Comparison of ENCODE assay signal across 8 cellular contexts in genomic region chr7:148884049-148884298, GRCh38. TPM values are rescaled to one million over a fixed set of nuclear protein-coding genes. Genes with fewer than 3 reads are reported as not detected.
DNase-seq lines count a peak whose midpoint lies in the region; ATAC-seq and TF ChIP-seq lines count a peak whose summit lies in the region.

EZH2 (minus strand) TSS chr7:148884291; CDS start chr7:148847298, 36,993 bp downstream.

- H3K9me3 ChIP-seq in DOHH2 (ENCODE audit: control insufficient read depth, insufficient read depth, low read length) (no peaks in the 10 kb centered on the region), RWPE2 (ENCODE audit: severe bottlenecking) (no peaks in the 10 kb centered on the region), prostate gland (no peaks in the 10 kb centered on the region)

- H3K36me3 ChIP-seq in DOHH2 (ENCODE audit: control insufficient read depth, low read length), result peaks cover 38% of the 10 kb centered on the region
- no peaks in the 10 kb centered on the region for H3K36me3 ChIP-seq in H7 (replicated peaks; ENCODE audit: control insufficient read depth, insufficient read depth, low read length)
- H3K36me3 ChIP-seq in RWPE2 (ENCODE audit: low read depth), result peaks cover 6% of the 10 kb centered on the region; the same call in 1 of the 2 replicates
- H3K36me3 ChIP-seq in prostate gland, result no peaks in the 10 kb centered on the region

- H3F3A ChIP-seq in DOHH2 (ENCODE audit: control insufficient read depth, insufficient read depth), result peaks cover 13% of the 10 kb centered on the region

- H3K9me2 ChIP-seq in DOHH2 (replicated peaks; ENCODE audit: control insufficient read depth, low read length), result no peaks in the 10 kb centered on the region

- TF ChIP-seq POLR2A in prostate gland (IDR thresholded peaks at IDR 0.05), result no peak

- intact Hi-C loops in prostate gland (cut with DNase I), result loop anchor here (2.0 to 10.0 kb wide), 5 partner anchors 57 to 241 kb away; partner anchors contain the start of genes CUL1, ZNF425 and ZNF786

- H3K27me3 ChIP-seq in DOHH2 (ENCODE audit: control insufficient read depth, low read length) (no peaks in the 10 kb centered on the region), H7 (ENCODE audit: control insufficient read depth, insufficient read depth, low read length) (no peaks in the 10 kb centered on the region), RWPE2 (ENCODE audit: insufficient read depth, poor library complexity, severe bottlenecking) (no peaks in the 10 kb centered on the region), prostate gland (replicated peaks; ENCODE audit: insufficient read depth) (no peaks in the 10 kb centered on the region)

- H4K20me1 ChIP-seq in DOHH2 (ENCODE audit: control insufficient read depth, insufficient read depth, low read depth, low read length), result peaks cover 19% of the 10 kb centered on the region; the same call in 1 of the 2 replicates

- no peak; the same call in 2 of the 3 replicates for ATAC-seq in RWPE2 (ENCODE audit: low read depth)
- ATAC-seq in esophagus mucosa, result no peak

- H3K79me2 ChIP-seq in DOHH2 (ENCODE audit: control insufficient read depth, low read length), result peaks cover 60% of the 10 kb centered on the region

- H3K4me1 ChIP-seq in DOHH2 (ENCODE audit: control insufficient read depth, low read length), result peaks cover 33% of the 10 kb centered on the region
- peaks cover 10% of the 10 kb centered on the region for H3K4me1 ChIP-seq in RWPE2 (ENCODE audit: insufficient read depth, poor library complexity, severe bottlenecking)
- H3K4me1 ChIP-seq in prostate gland (replicated peaks), result no peaks in the 10 kb centered on the region

- H3K4me2 ChIP-seq in DOHH2 (ENCODE audit: low read length), result peak within 1 kb of the TSS; percentile 82

- H3K27ac ChIP-seq in DOHH2 (ENCODE audit: low read depth, low read length) (peak within 1 kb of the TSS; percentile 83), RWPE2 (ENCODE audit: poor library complexity, severe bottlenecking) (peak within 1 kb of the TSS; percentile 68), prostate gland (peak within 1 kb of the TSS; percentile 78 to 93)

- DNase-seq in H7 (no peak), RWPE2 (ENCODE audit: low spot score) (no peak), prostate gland (ENCODE audit: low spot score) (no peak), NCI-H1694 (lab: John Stamatoyannopoulos, UW) (no peak), NCI-H524 (lab: John Stamatoyannopoulos, UW) (no peak), SIG-M5 treated with dmso at 0.1 percent for 504 hours (lab: John Stamatoyannopoulos, UW; ENCODE audit: unreplicated experiment) (no peak)

- WGBS in prostate gland, result under 1% methylated on average over 48 of the region's 50 CpGs

- H3K4me3 ChIP-seq in DOHH2 (ENCODE audit: low read length) (peak within 1 kb of the TSS; percentile 85), H7 (ENCODE audit: insufficient read depth, low read depth, low read length) (peak within 1 kb of the TSS; percentile 78), RWPE2 (ENCODE audit: severe bottlenecking) (peak within 1 kb of the TSS; percentile 90), prostate gland (peak within 1 kb of the TSS; percentile 89 to 91)

- TF ChIP-seq CTCF in DOHH2 (IDR thresholded peaks at IDR 0.05; ENCODE audit: low read depth, low read length, poor library complexity, severe bottlenecking) (no peak), RWPE2 (IDR thresholded peaks at IDR 0.05; ENCODE audit: poor library complexity, severe bottlenecking) (no peak), prostate gland (IDR thresholded peaks at IDR 0.05) (no peak)

RNA-seq across cellular contexts. Expression of gene EZH2, which starts in this region (rescaled TPM):
- total RNA-seq in H7 (2014; rRNA removed; shearing (Covaris generic)), result 18.4 and 19.2 TPM in 2 replicates
- total RNA-seq in esophagus mucosa (13.4 TPM), prostate gland (1 to 10 TPM; 2.3 to 8.6 TPM)
